16 cellular contexts compared by ENCODE assay signal in genomic region chr10:48472670-48473069, GRCh38.
A peak's percentile ranks its signal among the peaks of the same experiment; 100 is the strongest.
DNase-seq lines count a peak whose midpoint lies in the region; ATAC-seq, FAIRE-seq and TF ChIP-seq lines count a peak whose summit lies in the region.
"Had no signal": no experiment of that assay in that cellular context is flagged by ENCODE, and none has a peak within 500 bp of the region (broad histone marks: within the 10 kb centered on the region; RNA-seq: fewer than 3 reads in every experiment).

No MANE protein-coding gene starts in this region.

- peak; percentile 14 for DNase-seq in NOMO-1 treated with DMSO at 0.1 percent for 48 hours (lab: John Stamatoyannopoulos, UW; ENCODE audit: unreplicated experiment)
- no peak for DNase-seq in NOMO-1 treated with dmso at 0.1 percent for 144 hours (lab: John Stamatoyannopoulos, UW; ENCODE audit: unreplicated experiment)
- peak; percentile 63 for DNase-seq in KBM-7
- peak; percentile 66 for DNase-seq in OCI-M1 (lab: John Stamatoyannopoulos, UW)
- peak; percentile 8 for DNase-seq in bronchial epithelial cell (ENCODE audit: low read depth)
- no peak for DNase-seq in occipital lobe (lab: John Stamatoyannopoulos, UW)
- DNase-seq in left colon = no peak
- DNase-seq: 8988T; AML-193; Caco-2; CD8-positive, alpha-beta memory T cell; DND-41; GDM1; HCEC 1CT; HFFc6 had no signal

- no peak overlapping the region for H3K4me3 ChIP-seq in bronchial epithelial cell (ENCODE audit: low read depth, low read length)
- H3K4me3 ChIP-seq: BLaER1 had no signal

- H3K36me3 ChIP-seq in bronchial epithelial cell (ENCODE audit: control insufficient read depth, insufficient read depth, low read length) = no peaks in the 10 kb centered on the region
- H3K36me3 ChIP-seq: BLaER1 had no signal

- no peak for FAIRE-seq in bronchial epithelial cell (lab: Jason Lieb, UNC)

- in situ Hi-C loops in KBM-7 (cut with MboI; ENCODE audit: low pct_unique_long_range_greater_than_20kb, low sequenced_read_pairs) = no loop called here

- no peaks in the 10 kb centered on the region for H3K27me3 ChIP-seq in bronchial epithelial cell (ENCODE audit: control insufficient read depth, insufficient read depth, low read length)
- H3K27me3 ChIP-seq: BLaER1 had no signal

- intact Hi-C loops in left colon (cut with DNase I, micrococcal nuclease) = no loop called here

- no peak for TF ChIP-seq CTCF in bronchial epithelial cell (IDR thresholded peaks at IDR 0.05; ENCODE audit: insufficient read depth, low read length, severe bottlenecking)

- no peak for ATAC-seq in left colon

Comparison
In these comparisons a context has a peak if more than half of its experiments do, and no peak if none do; other contexts are left out.
1. DNase-seq: peak in NOMO-1 treated with DMSO at 0.1 percent for 48 hours (single experiment), KBM-7 (single experiment), OCI-M1 (single experiment) and bronchial epithelial cell (single experiment); none in NOMO-1 treated with dmso at 0.1 percent for 144 hours (single experiment), occipital lobe (single experiment) and left colon (0 of 2).